In the genomic region with DNA sequence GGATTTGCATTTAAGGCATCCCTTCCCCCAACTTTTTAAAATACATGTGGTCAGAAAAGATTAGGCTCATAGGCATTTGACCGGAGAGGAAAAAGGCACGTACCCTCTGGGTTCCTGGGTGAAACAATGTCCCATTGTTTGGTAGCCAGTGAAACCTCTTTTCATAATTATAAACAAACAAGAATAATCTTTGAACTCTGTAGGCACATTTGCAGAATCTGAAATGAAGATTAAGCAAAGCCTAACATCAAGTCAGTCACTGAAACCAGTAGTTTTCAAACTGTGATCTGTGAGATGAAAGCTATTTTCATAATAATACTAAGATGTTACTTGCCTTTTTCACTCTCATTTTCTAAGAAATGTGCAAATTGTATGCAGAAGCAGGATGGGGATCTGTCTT, we compare ENCODE assay signal across 15 cellular contexts.
DNase-seq lines count a peak whose midpoint lies in the region; ATAC-seq and TF ChIP-seq lines count a peak whose summit lies in the region.
"Had no signal": no experiment of that assay in that cellular context is flagged by ENCODE, and none has a peak within 500 bp of the region (broad histone marks: within the 10 kb centered on the region; RNA-seq: fewer than 3 reads in every experiment).

No MANE protein-coding gene starts in this region.

- H3K9me2 ChIP-seq in GM23248 (ENCODE audit: insufficient read depth) = no peaks in the 10 kb centered on the region

- CTCF ChIA-PET in activated CD8-positive, alpha-beta T cell treated with anti-CD3 and anti-CD28 coated beads for 36 hours (lab: Charles Lee) = interaction anchor here (0.9 kb wide), 1 partner anchor 15 kb away, joined by 3 read pairs; no protein-coding TSS in a partner anchor
- CTCF ChIA-PET in activated CD8-positive, alpha-beta T cell treated with anti-CD3 and anti-CD28 coated beads, Interleukin-2, amount 10 ng/mL, durations not matched to agents 7 days and 5 days (lab: Charles Lee) = no interaction called here

- intact Hi-C loops in activated CD8-positive, alpha-beta T cell treated with anti-CD3 and anti-CD28 coated beads for 36 hours (cut with micrococcal nuclease) = no loop called here
- intact Hi-C loops in left colon (cut with DNase I, micrococcal nuclease) = no loop called here

- H3K27ac Mint-ChIP-seq in activated CD8-positive, alpha-beta T cell treated with anti-CD3 and anti-CD28 coated beads for 36 hours = no peak overlapping the region
- no peak overlapping the region for H3K27ac Mint-ChIP-seq in activated CD8-positive, alpha-beta T cell treated with anti-CD3 and anti-CD28 coated beads, Interleukin-2, amount 10 ng/mL, durations not matched to agents 7 days and 5 days
- H3K27ac Mint-ChIP-seq: activated naive CD4-positive, alpha-beta T cell treated with anti-CD3 and anti-CD28 coated beads, Interleukin-2, amount 50 U/mL, for 24 hours had no signal

- H3K4me3 Mint-ChIP-seq in activated CD8-positive, alpha-beta T cell treated with anti-CD3 and anti-CD28 coated beads for 36 hours = no peak overlapping the region
- no peak overlapping the region for H3K4me3 Mint-ChIP-seq in activated CD8-positive, alpha-beta T cell treated with anti-CD3 and anti-CD28 coated beads, Interleukin-2, amount 10 ng/mL, durations not matched to agents 7 days and 5 days
- H3K4me3 Mint-ChIP-seq: activated naive CD4-positive, alpha-beta T cell treated with anti-CD3 and anti-CD28 coated beads, Interleukin-2, amount 50 U/mL, for 24 hours had no signal

- WGBS in GM23248 (ENCODE audit: low coverage in 1 of 2, low lambda C conversion rate in 2 of 2, missing lambda C conversion rate in 2 of 2), 2 experiments = 78 to 90% methylated on average over 2 of the region's 2 CpGs

- POLR2A ChIA-PET in activated CD8-positive, alpha-beta T cell treated with anti-CD3 and anti-CD28 coated beads for 36 hours (lab: Charles Lee) = no interaction called here
- POLR2A ChIA-PET in activated CD8-positive, alpha-beta T cell treated with anti-CD3 and anti-CD28 coated beads, Interleukin-2, amount 10 ng/mL, durations not matched to agents 7 days and 5 days (lab: Charles Lee) = no interaction called here

- H3K79me2 ChIP-seq in GM23248 (ENCODE audit: insufficient read depth) = peaks cover 66% of the 10 kb centered on the region

- H2AFZ ChIP-seq in GM23248 = no peak overlapping the region

- peak overlapping the region; percentile 63 for H3K27ac ChIP-seq in substantia nigra (ENCODE audit: low read depth, low read length, poor library complexity, severe bottlenecking)
- H3K27ac ChIP-seq in GM23248 = no peak overlapping the region

- H3K27me3 ChIP-seq in GM23248 (replicated peaks; ENCODE audit: insufficient read depth) = no peaks in the 10 kb centered on the region
- H3K27me3 ChIP-seq: sigmoid colon had no signal

- no peaks in the 10 kb centered on the region for H3K36me3 ChIP-seq in GM23248 (ENCODE audit: low read depth)
- H3K36me3 ChIP-seq: sigmoid colon had no signal

- no peak overlapping the region for H3K4me3 ChIP-seq in GM23248
- H3K4me3 ChIP-seq: sigmoid colon had no signal

- ATAC-seq in activated CD8-positive, alpha-beta T cell treated with anti-CD3 and anti-CD28 coated beads for 36 hours = peak; percentile 42
- ATAC-seq in activated CD8-positive, alpha-beta T cell treated with anti-CD3 and anti-CD28 coated beads, Interleukin-2, amount 10 ng/mL, durations not matched to agents 7 days and 5 days = no peak
- ATAC-seq in left colon (peak; percentile 48), GM18907 (IDR thresholded peaks at IDR 0.05; ENCODE audit: unreplicated experiment) (no peak)

- DNase-seq in activated CD8-positive, alpha-beta T cell treated with anti-CD3 and anti-CD28 coated beads for 36 hours = no peak
- no peak for DNase-seq in activated CD8-positive, alpha-beta T cell treated with anti-CD3 and anti-CD28 coated beads, Interleukin-2, amount 10 ng/mL, durations not matched to agents 7 days and 5 days
- DNase-seq in SK-MEL-5 (ENCODE audit: low read depth, low spot score) (peak; percentile 91), left colon (no peak), substantia nigra (lab: John Stamatoyannopoulos, UW) (peak in 8 of 49 donors; percentile 2 to 37 (median 10)), GM23248 (no peak), NOMO-1 (lab: John Stamatoyannopoulos, UW; ENCODE audit: unreplicated experiment in 2 of 2) (no peak)
- DNase-seq: H9; kidney; NCI-H2081 treated with DMSO at 0.1 percent for 48 hours; NK-92 treated with Interleukin-12 subunit alpha and Interleukin-12 subunit beta, amount 100 ng/mL, for 24 hours; sigmoid colon; stimulated activated naive CD4-positive, alpha-beta T cell treated with Interleukin-2 at 50 U/mL for 16 hours had no signal

- H3K9ac ChIP-seq in GM23248 = no peak overlapping the region

- H3K4me2 ChIP-seq in GM23248 (ENCODE audit: unreplicated experiment) = no peak overlapping the region

- H3K9me3 ChIP-seq in GM23248 (ENCODE audit: low read depth) = no peaks in the 10 kb centered on the region
- H3K9me3 ChIP-seq: sigmoid colon had no signal

- H3K9me3 Mint-ChIP-seq in activated CD8-positive, alpha-beta T cell treated with anti-CD3 and anti-CD28 coated beads for 36 hours = no peaks in the 10 kb centered on the region
- H3K9me3 Mint-ChIP-seq in activated CD8-positive, alpha-beta T cell treated with anti-CD3 and anti-CD28 coated beads, Interleukin-2, amount 10 ng/mL, durations not matched to agents 7 days and 5 days (ENCODE audit: insufficient read depth) = no peaks in the 10 kb centered on the region
- H3K9me3 Mint-ChIP-seq: activated naive CD4-positive, alpha-beta T cell treated with anti-CD3 and anti-CD28 coated beads, Interleukin-2, amount 50 U/mL, for 24 hours had no signal

- H4K20me1 ChIP-seq in GM23248 (ENCODE audit: insufficient read depth) = 0 out of 2 replicates have a peak, but pooled peaks cover 2% of the 10 kb centered on the region

- in situ Hi-C loops in SK-MEL-5 (cut with HindIII; ENCODE audit: low pct_unique_long_range_greater_than_20kb, low sequenced_read_pairs) = no loop called here
- in situ Hi-C loops in GM23248 (cut with MboI) = no loop called here

- no peak for TF ChIP-seq CTCF in activated CD8-positive, alpha-beta T cell treated with anti-CD3 and anti-CD28 coated beads for 36 hours (IDR thresholded peaks at IDR 0.05)

- H3F3A ChIP-seq in GM23248 (ENCODE audit: insufficient read depth) = peaks cover 11% of the 10 kb centered on the region; the same call in 1 of the 2 replicates

- no peaks in the 10 kb centered on the region for H3K36me3 Mint-ChIP-seq in activated CD8-positive, alpha-beta T cell treated with anti-CD3 and anti-CD28 coated beads for 36 hours (ENCODE audit: low read depth)
- H3K36me3 Mint-ChIP-seq in activated CD8-positive, alpha-beta T cell treated with anti-CD3 and anti-CD28 coated beads, Interleukin-2, amount 10 ng/mL, durations not matched to agents 7 days and 5 days (ENCODE audit: low read depth) = no peaks in the 10 kb centered on the region

- H3K27me3 Mint-ChIP-seq in activated CD8-positive, alpha-beta T cell treated with anti-CD3 and anti-CD28 coated beads for 36 hours = no peaks in the 10 kb centered on the region
- no peaks in the 10 kb centered on the region for H3K27me3 Mint-ChIP-seq in activated CD8-positive, alpha-beta T cell treated with anti-CD3 and anti-CD28 coated beads, Interleukin-2, amount 10 ng/mL, durations not matched to agents 7 days and 5 days (ENCODE audit: low read depth)
- H3K27me3 Mint-ChIP-seq: activated naive CD4-positive, alpha-beta T cell treated with anti-CD3 and anti-CD28 coated beads, Interleukin-2, amount 50 U/mL, for 24 hours had no signal

- H3K4me1 ChIP-seq in GM23248 (ENCODE audit: insufficient read depth) = peaks cover 3% of the 10 kb centered on the region

- H3K4me1 Mint-ChIP-seq in activated CD8-positive, alpha-beta T cell treated with anti-CD3 and anti-CD28 coated beads for 36 hours (ENCODE audit: low read depth) = peaks cover 21% of the 10 kb centered on the region
- H3K4me1 Mint-ChIP-seq in activated CD8-positive, alpha-beta T cell treated with anti-CD3 and anti-CD28 coated beads, Interleukin-2, amount 10 ng/mL, durations not matched to agents 7 days and 5 days (ENCODE audit: low read depth) = peaks cover 1% of the 10 kb centered on the region

Comparison
In these comparisons a context has a peak if more than half of its experiments do, and no peak if none do; other contexts are left out.
1. ATAC-seq: peak in activated CD8-positive, alpha-beta T cell treated with anti-CD3 and anti-CD28 coated beads for 36 hours (single experiment) and left colon (single experiment); none in activated CD8-positive, alpha-beta T cell treated with anti-CD3 and anti-CD28 coated beads, Interleukin-2, amount 10 ng/mL, durations not matched to agents 7 days and 5 days (single experiment) and GM18907 (single experiment).